In the genomic region with DNA sequence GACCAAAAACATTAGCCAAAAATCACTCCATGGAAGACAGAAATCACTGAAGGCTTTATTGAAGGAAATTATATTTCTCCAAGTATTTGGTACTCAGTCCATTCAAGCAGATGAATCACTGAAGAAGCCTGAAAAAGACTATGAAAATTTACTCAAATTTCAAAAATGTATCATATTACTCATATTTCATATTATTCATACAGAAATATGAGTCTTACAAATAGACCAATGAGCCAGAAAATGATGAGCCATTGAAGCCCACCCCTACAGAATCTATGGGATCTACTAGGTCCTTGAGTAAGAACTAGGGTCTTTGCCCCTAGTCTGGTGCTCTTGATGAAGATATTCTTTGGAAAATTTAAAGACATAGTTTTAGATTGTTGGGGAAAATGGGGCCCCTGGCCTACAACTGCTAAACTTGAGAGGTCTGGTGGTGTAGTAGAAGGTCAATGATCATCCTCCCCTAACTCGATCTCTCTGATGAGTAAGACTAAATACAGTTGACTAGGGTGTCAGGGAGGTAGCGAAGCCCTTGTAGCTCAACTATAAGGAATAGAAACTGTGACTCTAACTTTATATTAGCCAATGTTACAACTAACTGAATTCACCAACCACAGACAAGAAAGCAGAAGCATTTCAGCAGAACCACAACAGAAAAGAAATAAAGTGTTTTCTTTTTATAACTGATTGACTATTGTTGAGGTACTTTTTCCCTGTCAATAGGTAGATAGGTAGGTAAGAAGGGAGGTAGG, we compare ENCODE assay signal across 11 cellular contexts.
A peak's percentile ranks its signal among the peaks of the same experiment; 100 is the strongest.
DNase-seq lines count a peak whose midpoint lies in the region; ATAC-seq lines count a peak whose summit lies in the region.
"Had no signal": no experiment of that assay in that cellular context is flagged by ENCODE, and none has a peak within 500 bp of the region (broad histone marks: within the 10 kb centered on the region; RNA-seq: fewer than 3 reads in every experiment).

No MANE protein-coding gene starts in this region.

- no peaks in the 10 kb centered on the region for H3K27me3 ChIP-seq in skeletal muscle tissue (ENCODE audit: control insufficient read depth in 3 of 3, insufficient read depth in 3 of 3, low read length in 3 of 3)
- H3K27me3 ChIP-seq: heart left ventricle, suprapubic skin had no signal

- ATAC-seq in GM18499 (IDR thresholded peaks at IDR 0.05; ENCODE audit: insufficient read depth, unreplicated experiment) (peak; percentile 51), HG03159 (IDR thresholded peaks at IDR 0.05; ENCODE audit: unreplicated experiment) (no peak)
- ATAC-seq: GM23338, heart left ventricle had no signal

- peaks cover 2 to 13% (median 5%) of the 10 kb centered on the region in 3 donors for H3K4me1 ChIP-seq in skeletal muscle tissue (ENCODE audit: control insufficient read depth in 3 of 3, insufficient read depth in 3 of 3, low read length in 3 of 3)
- H3K4me1 ChIP-seq: prostate gland had no signal

- H3K9ac ChIP-seq in skeletal muscle tissue (ENCODE audit: low read depth in 1 of 3, low read length in 3 of 3): no peak overlapping the region

- DNase-seq in LHCN-M2 (ENCODE audit: low read depth) (peak; percentile 70), amniotic epithelial cell (ENCODE audit: low read depth) (peak; percentile 41), DMS79 (lab: John Stamatoyannopoulos, UW) (no peak), occipital lobe (lab: John Stamatoyannopoulos, UW) (no peak)
- DNase-seq: heart left ventricle had no signal

- no peaks in the 10 kb centered on the region for H3K9me3 ChIP-seq in skeletal muscle tissue (ENCODE audit: control insufficient read depth in 3 of 3, low read length in 3 of 3)
- H3K9me3 ChIP-seq: heart left ventricle, prostate gland, suprapubic skin had no signal

- no peak overlapping the region for H3K4me3 ChIP-seq in skeletal muscle tissue (ENCODE audit: low read length in 3 of 3)
- H3K4me3 ChIP-seq: GM23338, heart left ventricle, prostate gland, suprapubic skin had no signal

- peak overlapping the region; percentile 15 for H3K27ac ChIP-seq in skeletal muscle tissue (ENCODE audit: low read depth, low read length)
- H3K27ac ChIP-seq: prostate gland, suprapubic skin had no signal

- peaks cover 0 to 5% (median 0%) of the 10 kb centered on the region in 3 donors for H3K36me3 ChIP-seq in skeletal muscle tissue (ENCODE audit: control insufficient read depth in 3 of 3, insufficient read depth in 3 of 3, low read length in 3 of 3)
- H3K36me3 ChIP-seq: prostate gland had no signal

Comparison
In these comparisons a context has a peak if more than half of its experiments do, and no peak if none do; other contexts are left out.
1. DNase-seq: peak in LHCN-M2 (single experiment) and amniotic epithelial cell (single experiment); none in DMS79 (single experiment) and occipital lobe (single experiment).